ENCODE assay signal across 1 cellular context in the genomic region with DNA sequence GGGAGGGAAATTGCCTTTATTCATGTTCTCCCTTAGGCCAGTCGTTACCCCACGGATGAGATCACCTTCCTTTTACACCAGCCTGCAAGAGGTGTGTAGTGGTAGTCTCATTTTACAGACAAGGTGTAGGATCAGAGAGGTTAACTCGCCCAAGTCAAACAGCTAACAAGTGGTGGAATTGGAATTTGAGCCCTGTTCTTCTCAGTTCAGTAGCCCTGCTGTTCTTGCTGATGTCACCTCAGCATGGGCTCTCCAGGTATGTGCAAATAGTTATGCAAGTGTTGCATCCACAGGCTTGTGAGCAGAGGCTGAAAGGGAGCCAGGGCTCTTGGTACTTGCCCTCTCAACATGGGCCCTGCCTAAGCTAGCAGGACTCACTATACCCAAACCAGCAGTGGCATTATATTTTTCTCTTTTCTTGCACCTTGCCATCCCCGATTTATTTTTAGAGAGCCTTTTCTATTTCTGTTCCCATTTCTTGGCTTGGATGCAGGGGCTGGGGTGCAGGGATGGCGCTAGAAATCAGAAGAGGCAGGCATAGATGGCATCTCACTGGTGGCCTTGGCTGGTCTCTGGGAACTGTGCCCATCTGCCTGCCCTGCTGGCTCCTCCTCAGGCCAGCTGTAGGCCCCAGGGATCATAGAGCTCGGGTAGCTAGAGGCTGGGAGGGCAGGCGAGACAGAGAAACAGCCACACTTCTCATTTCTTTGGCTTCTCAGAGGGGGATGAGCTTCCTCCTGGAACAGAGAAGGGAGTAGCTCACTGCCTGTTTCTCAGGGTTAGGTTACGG.
A peak's percentile ranks its signal among the peaks of the same experiment; 100 is the strongest.
TF ChIP-seq lines count a peak whose summit lies in the region.

No MANE protein-coding gene starts in this region.

TF ChIP-seq in HEK293, 187 proteins besides CTCF, POLR2A, EP300 and RAD21 (continued from another document and continues in another):
- TF ChIP-seq OSR2 (tag by site-specific recombination; IDR thresholded peaks at IDR 0.05) = peak; percentile 73
- no peak for TF ChIP-seq ZNF501 (tag by site-specific recombination; IDR thresholded peaks at IDR 0.05)
- no peak for TF ChIP-seq ZSCAN23 (tag by site-specific recombination; IDR thresholded peaks at IDR 0.05)
- TF ChIP-seq ZNF670 (tag by site-specific recombination; IDR thresholded peaks at IDR 0.05; ENCODE audit: low read depth) = no peak
- TF ChIP-seq, protein P1, sequence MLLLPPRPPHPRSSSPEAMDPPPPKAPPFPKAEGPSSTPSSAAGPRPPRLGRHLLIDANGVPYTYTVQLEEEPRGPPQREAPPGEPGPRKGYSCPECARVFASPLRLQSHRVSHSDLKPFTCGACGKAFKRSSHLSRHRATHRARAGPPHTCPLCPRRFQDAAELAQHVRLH (tag by site-specific recombination; IDR thresholded peaks at IDR 0.05) = no peak
- TF ChIP-seq, protein P2, sequence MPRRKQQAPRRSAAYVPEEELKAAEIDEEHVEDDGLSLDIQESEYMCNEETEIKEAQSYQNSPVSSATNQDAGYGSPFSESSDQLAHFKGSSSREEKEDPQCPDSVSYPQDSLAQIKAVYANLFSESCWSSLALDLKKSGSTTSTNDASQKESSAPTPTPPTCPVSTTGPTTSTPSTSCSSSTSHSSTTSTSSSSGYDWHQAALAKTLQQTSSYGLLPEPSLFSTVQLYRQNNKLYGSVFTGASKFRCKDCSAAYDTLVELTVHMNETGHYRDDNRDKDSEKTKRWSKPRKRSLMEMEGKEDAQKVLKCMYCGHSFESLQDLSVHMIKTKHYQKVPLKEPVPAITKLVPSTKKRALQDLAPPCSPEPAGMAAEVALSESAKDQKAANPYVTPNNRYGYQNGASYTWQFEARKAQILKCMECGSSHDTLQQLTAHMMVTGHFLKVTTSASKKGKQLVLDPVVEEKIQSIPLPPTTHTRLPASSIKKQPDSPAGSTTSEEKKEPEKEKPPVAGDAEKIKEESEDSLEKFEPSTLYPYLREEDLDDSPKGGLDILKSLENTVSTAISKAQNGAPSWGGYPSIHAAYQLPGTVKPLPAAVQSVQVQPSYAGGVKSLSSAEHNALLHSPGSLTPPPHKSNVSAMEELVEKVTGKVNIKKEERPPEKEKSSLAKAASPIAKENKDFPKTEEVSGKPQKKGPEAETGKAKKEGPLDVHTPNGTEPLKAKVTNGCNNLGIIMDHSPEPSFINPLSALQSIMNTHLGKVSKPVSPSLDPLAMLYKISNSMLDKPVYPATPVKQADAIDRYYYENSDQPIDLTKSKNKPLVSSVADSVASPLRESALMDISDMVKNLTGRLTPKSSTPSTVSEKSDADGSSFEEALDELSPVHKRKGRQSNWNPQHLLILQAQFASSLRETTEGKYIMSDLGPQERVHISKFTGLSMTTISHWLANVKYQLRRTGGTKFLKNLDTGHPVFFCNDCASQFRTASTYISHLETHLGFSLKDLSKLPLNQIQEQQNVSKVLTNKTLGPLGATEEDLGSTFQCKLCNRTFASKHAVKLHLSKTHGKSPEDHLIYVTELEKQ (tag by site-specific recombination; IDR thresholded peaks at IDR 0.05; ENCODE audit: borderline replicate concordance) = no peak
- TF ChIP-seq, protein P3, sequence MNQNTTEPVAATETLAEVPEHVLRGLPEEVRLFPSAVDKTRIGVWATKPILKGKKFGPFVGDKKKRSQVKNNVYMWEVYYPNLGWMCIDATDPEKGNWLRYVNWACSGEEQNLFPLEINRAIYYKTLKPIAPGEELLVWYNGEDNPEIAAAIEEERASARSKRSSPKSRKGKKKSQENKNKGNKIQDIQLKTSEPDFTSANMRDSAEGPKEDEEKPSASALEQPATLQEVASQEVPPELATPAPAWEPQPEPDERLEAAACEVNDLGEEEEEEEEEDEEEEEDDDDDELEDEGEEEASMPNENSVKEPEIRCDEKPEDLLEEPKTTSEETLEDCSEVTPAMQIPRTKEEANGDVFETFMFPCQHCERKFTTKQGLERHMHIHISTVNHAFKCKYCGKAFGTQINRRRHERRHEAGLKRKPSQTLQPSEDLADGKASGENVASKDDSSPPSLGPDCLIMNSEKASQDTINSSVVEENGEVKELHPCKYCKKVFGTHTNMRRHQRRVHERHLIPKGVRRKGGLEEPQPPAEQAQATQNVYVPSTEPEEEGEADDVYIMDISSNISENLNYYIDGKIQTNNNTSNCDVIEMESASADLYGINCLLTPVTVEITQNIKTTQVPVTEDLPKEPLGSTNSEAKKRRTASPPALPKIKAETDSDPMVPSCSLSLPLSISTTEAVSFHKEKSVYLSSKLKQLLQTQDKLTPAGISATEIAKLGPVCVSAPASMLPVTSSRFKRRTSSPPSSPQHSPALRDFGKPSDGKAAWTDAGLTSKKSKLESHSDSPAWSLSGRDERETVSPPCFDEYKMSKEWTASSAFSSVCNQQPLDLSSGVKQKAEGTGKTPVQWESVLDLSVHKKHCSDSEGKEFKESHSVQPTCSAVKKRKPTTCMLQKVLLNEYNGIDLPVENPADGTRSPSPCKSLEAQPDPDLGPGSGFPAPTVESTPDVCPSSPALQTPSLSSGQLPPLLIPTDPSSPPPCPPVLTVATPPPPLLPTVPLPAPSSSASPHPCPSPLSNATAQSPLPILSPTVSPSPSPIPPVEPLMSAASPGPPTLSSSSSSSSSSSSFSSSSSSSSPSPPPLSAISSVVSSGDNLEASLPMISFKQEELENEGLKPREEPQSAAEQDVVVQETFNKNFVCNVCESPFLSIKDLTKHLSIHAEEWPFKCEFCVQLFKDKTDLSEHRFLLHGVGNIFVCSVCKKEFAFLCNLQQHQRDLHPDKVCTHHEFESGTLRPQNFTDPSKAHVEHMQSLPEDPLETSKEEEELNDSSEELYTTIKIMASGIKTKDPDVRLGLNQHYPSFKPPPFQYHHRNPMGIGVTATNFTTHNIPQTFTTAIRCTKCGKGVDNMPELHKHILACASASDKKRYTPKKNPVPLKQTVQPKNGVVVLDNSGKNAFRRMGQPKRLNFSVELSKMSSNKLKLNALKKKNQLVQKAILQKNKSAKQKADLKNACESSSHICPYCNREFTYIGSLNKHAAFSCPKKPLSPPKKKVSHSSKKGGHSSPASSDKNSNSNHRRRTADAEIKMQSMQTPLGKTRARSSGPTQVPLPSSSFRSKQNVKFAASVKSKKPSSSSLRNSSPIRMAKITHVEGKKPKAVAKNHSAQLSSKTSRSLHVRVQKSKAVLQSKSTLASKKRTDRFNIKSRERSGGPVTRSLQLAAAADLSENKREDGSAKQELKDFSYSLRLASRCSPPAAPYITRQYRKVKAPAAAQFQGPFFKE (tag by site-specific recombination; IDR thresholded peaks at IDR 0.05; ENCODE audit: borderline replicate concordance) = no peak
- no peak for TF ChIP-seq EGR2 (tag by site-specific recombination; IDR thresholded peaks at IDR 0.05; ENCODE audit: low read depth)
- no peak for TF ChIP-seq ZNF623 (tag by site-specific recombination; IDR thresholded peaks at IDR 0.05)
- no peak for TF ChIP-seq ZNF596 (tag by site-specific recombination; IDR thresholded peaks at IDR 0.05)
- TF ChIP-seq ZNF624 (tag by site-specific recombination; IDR thresholded peaks at IDR 0.05) = no peak
- TF ChIP-seq KLF8 (tag by site-specific recombination; IDR thresholded peaks at IDR 0.05) = peak; percentile 81; the same call in 1 of the 2 replicates
- TF ChIP-seq, protein P4, sequence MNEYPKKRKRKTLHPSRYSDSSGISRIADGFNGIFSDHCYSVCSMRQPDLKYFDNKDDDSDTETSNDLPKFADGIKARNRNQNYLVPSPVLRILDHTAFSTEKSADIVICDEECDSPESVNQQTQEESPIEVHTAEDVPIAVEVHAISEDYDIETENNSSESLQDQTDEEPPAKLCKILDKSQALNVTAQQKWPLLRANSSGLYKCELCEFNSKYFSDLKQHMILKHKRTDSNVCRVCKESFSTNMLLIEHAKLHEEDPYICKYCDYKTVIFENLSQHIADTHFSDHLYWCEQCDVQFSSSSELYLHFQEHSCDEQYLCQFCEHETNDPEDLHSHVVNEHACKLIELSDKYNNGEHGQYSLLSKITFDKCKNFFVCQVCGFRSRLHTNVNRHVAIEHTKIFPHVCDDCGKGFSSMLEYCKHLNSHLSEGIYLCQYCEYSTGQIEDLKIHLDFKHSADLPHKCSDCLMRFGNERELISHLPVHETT (tag by site-specific recombination; IDR thresholded peaks at IDR 0.05) = peak; percentile 30; the same call in 1 of the 2 replicates
- TF ChIP-seq ZNF132 (tag by site-specific recombination; IDR thresholded peaks at IDR 0.05; ENCODE audit: borderline replicate concordance) = no peak
- no peak for TF ChIP-seq ZBTB7A (tag by site-specific recombination; IDR thresholded peaks at IDR 0.05; ENCODE audit: low read depth)
- no peak for TF ChIP-seq ZNF610 (tag by site-specific recombination; IDR thresholded peaks at IDR 0.05; ENCODE audit: borderline replicate concordance)
- TF ChIP-seq TCF7L2 (IDR thresholded peaks at IDR 0.05; ENCODE audit: borderline replicate concordance, low read depth, low read length) = no peak
- TF ChIP-seq ZNF248 (tag by site-specific recombination; IDR thresholded peaks at IDR 0.05) = no peak
- TF ChIP-seq, protein P5, sequence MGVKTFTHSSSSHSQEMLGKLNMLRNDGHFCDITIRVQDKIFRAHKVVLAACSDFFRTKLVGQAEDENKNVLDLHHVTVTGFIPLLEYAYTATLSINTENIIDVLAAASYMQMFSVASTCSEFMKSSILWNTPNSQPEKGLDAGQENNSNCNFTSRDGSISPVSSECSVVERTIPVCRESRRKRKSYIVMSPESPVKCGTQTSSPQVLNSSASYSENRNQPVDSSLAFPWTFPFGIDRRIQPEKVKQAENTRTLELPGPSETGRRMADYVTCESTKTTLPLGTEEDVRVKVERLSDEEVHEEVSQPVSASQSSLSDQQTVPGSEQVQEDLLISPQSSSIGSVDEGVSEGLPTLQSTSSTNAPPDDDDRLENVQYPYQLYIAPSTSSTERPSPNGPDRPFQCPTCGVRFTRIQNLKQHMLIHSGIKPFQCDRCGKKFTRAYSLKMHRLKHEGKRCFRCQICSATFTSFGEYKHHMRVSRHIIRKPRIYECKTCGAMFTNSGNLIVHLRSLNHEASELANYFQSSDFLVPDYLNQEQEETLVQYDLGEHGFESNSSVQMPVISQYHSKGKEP (tag by site-specific recombination; IDR thresholded peaks at IDR 0.05) = peak; percentile 82
- no peak for TF ChIP-seq ZNF707 (tag by site-specific recombination; IDR thresholded peaks at IDR 0.05)
- TF ChIP-seq ZNF776 (tag by site-specific recombination; IDR thresholded peaks at IDR 0.05; ENCODE audit: borderline replicate concordance) = no peak
- no peak for TF ChIP-seq ZNF214 (tag by site-specific recombination; IDR thresholded peaks at IDR 0.05; ENCODE audit: borderline replicate concordance)
- TF ChIP-seq ZNF549 (tag by site-specific recombination; IDR thresholded peaks at IDR 0.05) = no peak
- TF ChIP-seq, protein P6, sequence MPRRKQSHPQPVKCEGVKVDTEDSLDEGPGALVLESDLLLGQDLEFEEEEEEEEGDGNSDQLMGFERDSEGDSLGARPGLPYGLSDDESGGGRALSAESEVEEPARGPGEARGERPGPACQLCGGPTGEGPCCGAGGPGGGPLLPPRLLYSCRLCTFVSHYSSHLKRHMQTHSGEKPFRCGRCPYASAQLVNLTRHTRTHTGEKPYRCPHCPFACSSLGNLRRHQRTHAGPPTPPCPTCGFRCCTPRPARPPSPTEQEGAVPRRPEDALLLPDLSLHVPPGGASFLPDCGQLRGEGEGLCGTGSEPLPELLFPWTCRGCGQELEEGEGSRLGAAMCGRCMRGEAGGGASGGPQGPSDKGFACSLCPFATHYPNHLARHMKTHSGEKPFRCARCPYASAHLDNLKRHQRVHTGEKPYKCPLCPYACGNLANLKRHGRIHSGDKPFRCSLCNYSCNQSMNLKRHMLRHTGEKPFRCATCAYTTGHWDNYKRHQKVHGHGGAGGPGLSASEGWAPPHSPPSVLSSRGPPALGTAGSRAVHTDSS (tag by site-specific recombination; IDR thresholded peaks at IDR 0.05) = no peak
- no peak for TF ChIP-seq ZNF10 (tag by site-specific recombination; IDR thresholded peaks at IDR 0.05)
- no peak for TF ChIP-seq ZNF416 (tag by site-specific recombination; IDR thresholded peaks at IDR 0.05)
- TF ChIP-seq ZIC2 (tag by site-specific recombination; IDR thresholded peaks at IDR 0.05) = peak; percentile 86
- TF ChIP-seq HOXD13 (CRISPR knock-in tag; IDR thresholded peaks at IDR 0.05; ENCODE audit: borderline replicate concordance) = no peak
- no peak for TF ChIP-seq ZNF175 (tag by site-specific recombination; IDR thresholded peaks at IDR 0.05)
- no peak for TF ChIP-seq KLF16 (tag by site-specific recombination; IDR thresholded peaks at IDR 0.05)
- TF ChIP-seq ZNF621 (tag by site-specific recombination; IDR thresholded peaks at IDR 0.05) = no peak
- no peak for TF ChIP-seq ZNF211 (tag by site-specific recombination; IDR thresholded peaks at IDR 0.05; ENCODE audit: low read depth)
- no peak for TF ChIP-seq ZNF48 (tag by site-specific recombination; IDR thresholded peaks at IDR 0.05)
- TF ChIP-seq ZFP69B (tag by site-specific recombination; IDR thresholded peaks at IDR 0.05) = no peak
- no peak; the same call in 1 of the 2 replicates for TF ChIP-seq ZNF324 (tag by site-specific recombination; IDR thresholded peaks at IDR 0.05)
- TF ChIP-seq, protein P7, sequence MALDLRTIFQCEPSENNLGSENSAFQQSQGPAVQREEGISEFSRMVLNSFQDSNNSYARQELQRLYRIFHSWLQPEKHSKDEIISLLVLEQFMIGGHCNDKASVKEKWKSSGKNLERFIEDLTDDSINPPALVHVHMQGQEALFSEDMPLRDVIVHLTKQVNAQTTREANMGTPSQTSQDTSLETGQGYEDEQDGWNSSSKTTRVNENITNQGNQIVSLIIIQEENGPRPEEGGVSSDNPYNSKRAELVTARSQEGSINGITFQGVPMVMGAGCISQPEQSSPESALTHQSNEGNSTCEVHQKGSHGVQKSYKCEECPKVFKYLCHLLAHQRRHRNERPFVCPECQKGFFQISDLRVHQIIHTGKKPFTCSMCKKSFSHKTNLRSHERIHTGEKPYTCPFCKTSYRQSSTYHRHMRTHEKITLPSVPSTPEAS (tag by site-specific recombination; IDR thresholded peaks at IDR 0.05) = no peak
- TF ChIP-seq ZNF664 (tag by site-specific recombination; IDR thresholded peaks at IDR 0.05) = no peak
- TF ChIP-seq, protein P8, sequence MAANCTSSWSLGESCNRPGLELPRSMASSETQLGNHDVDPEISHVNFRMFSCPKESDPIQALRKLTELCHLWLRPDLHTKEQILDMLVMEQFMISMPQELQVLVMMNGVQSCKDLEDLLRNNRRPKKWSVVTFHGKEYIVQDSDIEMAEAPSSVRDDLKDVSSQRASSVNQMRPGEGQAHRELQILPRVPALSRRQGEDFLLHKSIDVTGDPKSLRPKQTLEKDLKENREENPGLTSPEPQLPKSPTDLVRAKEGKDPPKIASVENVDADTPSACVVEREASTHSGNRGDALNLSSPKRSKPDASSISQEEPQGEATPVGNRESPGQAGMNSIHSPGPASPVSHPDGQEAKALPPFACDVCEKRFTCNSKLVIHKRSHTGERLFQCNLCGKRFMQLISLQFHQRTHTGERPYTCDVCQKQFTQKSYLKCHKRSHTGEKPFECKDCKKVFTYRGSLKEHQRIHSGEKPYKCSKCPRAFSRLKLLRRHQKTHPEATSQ (tag by site-specific recombination; IDR thresholded peaks at IDR 0.05) = no peak
- no peak for TF ChIP-seq ZNF571 (tag by site-specific recombination; IDR thresholded peaks at IDR 0.05)
- TF ChIP-seq ZNF23 (tag by site-specific recombination; IDR thresholded peaks at IDR 0.05; ENCODE audit: borderline replicate concordance) = no peak
- no peak for TF ChIP-seq ZNF37A (tag by site-specific recombination; IDR thresholded peaks at IDR 0.05)
- no peak for TF ChIP-seq BCL11B (tag by site-specific recombination; IDR thresholded peaks at IDR 0.05; ENCODE audit: low read depth)
